Comparison of ENCODE assay signal across 9 cellular contexts in the genomic region with DNA sequence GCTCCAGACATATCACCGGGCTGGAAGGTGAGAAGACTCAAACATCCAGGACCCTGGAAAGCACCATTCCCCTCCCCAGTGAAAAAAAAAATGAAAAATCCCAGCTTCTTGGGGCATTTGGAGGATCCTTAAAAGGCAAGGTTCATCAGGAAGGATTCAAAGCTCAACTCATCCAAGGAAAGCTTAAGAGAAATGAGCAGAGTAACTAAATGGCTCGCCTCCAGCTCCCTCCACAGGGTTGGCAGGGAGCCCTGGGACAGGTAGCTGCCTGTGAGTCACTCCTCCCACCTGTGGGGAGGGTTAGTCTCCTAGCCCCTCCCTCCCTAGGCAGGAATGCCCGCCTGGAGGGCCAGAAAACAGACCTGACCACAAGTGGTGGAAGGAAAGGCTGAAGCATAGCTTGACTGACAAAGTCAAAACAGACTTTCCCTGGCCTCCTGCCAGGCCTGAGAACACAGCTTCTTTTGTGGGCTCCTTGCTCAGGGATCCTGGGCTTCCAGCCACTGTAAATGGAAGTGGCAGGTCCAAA. TPM values are rescaled to one million over a fixed set of nuclear protein-coding genes. Genes with fewer than 3 reads are reported as not detected.
DNase-seq lines count a peak whose midpoint lies in the region; ATAC-seq and TF ChIP-seq lines count a peak whose summit lies in the region.
"Had no signal": no experiment of that assay in that cellular context is flagged by ENCODE, and none has a peak within 500 bp of the region (broad histone marks: within the 10 kb centered on the region; RNA-seq: fewer than 3 reads in every experiment).

No MANE protein-coding gene starts in this region.

- peak; percentile 92 for DNase-seq in ELF-1 (ENCODE audit: low read depth, low spot score)
- peak; percentile 73 for DNase-seq in MG63
- peak; percentile 80 for DNase-seq in activated CD4-positive, alpha-beta T cell treated with anti-CD3 and anti-CD28 coated beads for 48 hours
- DNase-seq in omental fat pad (ENCODE audit: low spot score) = no peak
- no peak for DNase-seq in NCI-H2227 treated with DMSO at 0.1 percent for 48 hours (lab: John Stamatoyannopoulos, UW)
- DNase-seq in amniotic stem cell (lab: John Stamatoyannopoulos, UW) = no peak
- no peak for DNase-seq in hepatic stellate cell (ENCODE audit: low spot score)

- no peak for TF ChIP-seq CTCF in omental fat pad (IDR thresholded peaks at IDR 0.05)

- ATAC-seq in omental fat pad (ENCODE audit: low FRiP score) = peak; percentile 20

- peak overlapping the region; percentile 89 for H3K27ac ChIP-seq in esophagus (ENCODE audit: low read depth in 2 of 2, low read length in 1 of 2)

- H3K36me3 ChIP-seq in MG63 (no peaks in the 10 kb centered on the region), esophagus (ENCODE audit: control insufficient read depth in 2 of 2, insufficient read depth in 2 of 2, low read length in 1 of 2) (no peaks in the 10 kb centered on the region)

- H3K9me3 ChIP-seq in MG63 = no peaks in the 10 kb centered on the region
- H3K9me3 ChIP-seq in esophagus (ENCODE audit: control insufficient read depth in 2 of 2, insufficient read depth in 1 of 2, low read depth in 1 of 2, low read length in 1 of 2) = peaks cover 0 to 2% of the 10 kb centered on the region in 2 donors

- WGBS in esophagus, 2 donors = 41 to 46% methylated on average over 3 of the region's 3 CpGs

- H3K4me1 ChIP-seq in esophagus (ENCODE audit: control insufficient read depth in 2 of 2, insufficient read depth in 2 of 2, low read length in 1 of 2) = peaks cover 2 to 36% of the 10 kb centered on the region in 2 donors

- H3K27me3 ChIP-seq in MG63 = no peaks in the 10 kb centered on the region
- H3K27me3 ChIP-seq in esophagus (ENCODE audit: control insufficient read depth in 1 of 2, insufficient read depth in 2 of 2, low read length in 2 of 2) = no peaks in the 10 kb centered on the region

- H3K4me3 ChIP-seq in MG63 (no peak overlapping the region), esophagus (ENCODE audit: low read depth in 1 of 2, low read length in 2 of 2) (no peak overlapping the region)

RNA-seq across cellular contexts. Expression of gene LAMB3, which starts 0.7 kb away (rescaled TPM):
- 1.5 and 4.7 TPM in 2 replicates for total RNA-seq in MG63 (2014; rRNA removed; shearing (Covaris generic); ENCODE audit: low replicate concordance)
- 10 to 100 TPM; 15.2 to 31.1 TPM for polyA plus RNA-seq in esophagus
- total RNA-seq in omental fat pad = 10 to 100 TPM in 1 of 4 donors, 1 to 10 TPM in 3; 2.5 to 69.9 (median 6.3) TPM

RNA-seq across cellular contexts. Expression of gene G0S2, which starts 22.3 kb away (rescaled TPM):
- 4.7 TPM in 1 of 2 replicates, not detected in the other for total RNA-seq in MG63 (2014; rRNA removed; shearing (Covaris generic); ENCODE audit: low replicate concordance)
- polyA plus RNA-seq in esophagus = 10 to 100 TPM in 1 of 2 donors, 1 to 10 TPM in 1; 5.1 to 10.5 TPM
- 1,000 to 10,000 TPM in 3 of 4 donors, 100 to 1,000 TPM in 1; 423 to 6,912 (median 1,538) TPM for total RNA-seq in omental fat pad

RNA-seq across cellular contexts. Expression of gene HSD11B1, which starts 51.7 kb away (rescaled TPM):
- not detected in 2 replicates for total RNA-seq in MG63 (2014; rRNA removed; shearing (Covaris generic); ENCODE audit: low replicate concordance)
- under 1 TPM; 0.24 to 0.41 TPM for polyA plus RNA-seq in esophagus
- total RNA-seq in omental fat pad = 10 to 100 TPM; 12.8 to 47.3 (median 18.0) TPM
- total RNA-seq: lung microvascular endothelial cell had no signal

Comparison
In these comparisons a context has a peak if more than half of its experiments do, and no peak if none do; other contexts are left out.
1. DNase-seq: peak in ELF-1 (single experiment), MG63 (single experiment) and activated CD4-positive, alpha-beta T cell treated with anti-CD3 and anti-CD28 coated beads for 48 hours (single experiment); none in omental fat pad (single experiment), NCI-H2227 treated with DMSO at 0.1 percent for 48 hours (single experiment), amniotic stem cell (single experiment) and hepatic stellate cell (single experiment).
2. RNA of gene G0S2, which starts 22.3 kb away (total RNA-seq): 423 to 6,912 TPM in omental fat pad; 4.7 TPM in MG63; every median in the first group is over 10 times any median in the second.
3. RNA of gene HSD11B1, which starts 51.7 kb away (total RNA-seq): 12.8 to 47.3 TPM in omental fat pad; not detected in MG63; every median in the first group is over 10 times any median in the second.